Comparison of ENCODE assay signal across 8 cellular contexts in genomic region chr3:36876181-36876936, GRCh38.
DNase-seq lines count a peak whose midpoint lies in the region; ATAC-seq and TF ChIP-seq lines count a peak whose summit lies in the region.

No MANE protein-coding gene starts in this region.

- H3K9ac ChIP-seq in SK-N-SH: no peak overlapping the region

- peak overlapping the region; percentile 43 for H3K27ac ChIP-seq in DOHH2 (ENCODE audit: low read depth, low read length)
- H3K27ac ChIP-seq in SK-N-SH (ENCODE audit: low read depth in 2 of 2, low read length in 1 of 2): no peak overlapping the region
- H3K27ac ChIP-seq in brain microvascular endothelial cell: no peak overlapping the region

- H3K9me2 ChIP-seq in DOHH2 (replicated peaks; ENCODE audit: control insufficient read depth, low read length) (no peaks in the 10 kb centered on the region), SK-N-SH (no peaks in the 10 kb centered on the region)

- no peaks in the 10 kb centered on the region for H3K9me3 Mint-ChIP-seq in activated CD8-positive, alpha-beta T cell treated with anti-CD3 and anti-CD28 coated beads, Interleukin-2, amount 10 ng/mL, durations not matched to agents 7 days and 5 days (ENCODE audit: insufficient read depth)
- H3K9me3 Mint-ChIP-seq in stimulated activated memory B cell treated with anti-CD40 and anti-IgM and Interleukin-4, amounts not matched to agents 10 μg/mL and 1 μg/mL and 100 μg/mL, for 72 hours: peaks cover 2% of the 10 kb centered on the region

- no peaks in the 10 kb centered on the region for H3K27me3 Mint-ChIP-seq in activated CD8-positive, alpha-beta T cell treated with anti-CD3 and anti-CD28 coated beads, Interleukin-2, amount 10 ng/mL, durations not matched to agents 7 days and 5 days (ENCODE audit: low read depth)
- no peaks in the 10 kb centered on the region for H3K27me3 Mint-ChIP-seq in stimulated activated memory B cell treated with anti-CD40 and anti-IgM and Interleukin-4, amounts not matched to agents 10 μg/mL and 1 μg/mL and 100 μg/mL, for 72 hours

- POLR2A ChIA-PET in activated CD8-positive, alpha-beta T cell treated with anti-CD3 and anti-CD28 coated beads, Interleukin-2, amount 10 ng/mL, durations not matched to agents 7 days and 5 days (lab: Charles Lee): interaction anchor here (1.2 to 2.9 kb wide), 7 partner anchors 31 to 118 kb away, joined by 3 to 16 read pairs (median 7); partner anchors contain the start of genes EPM2AIP1, MLH1 and TRANK1
- POLR2A ChIA-PET in SK-N-SH (lab: Yijun Ruan, JAX): no interaction called here

- H3K36me3 ChIP-seq in DOHH2 (ENCODE audit: control insufficient read depth, low read length) (peaks cover 3% of the 10 kb centered on the region), SK-N-SH (replicated peaks in 1 of 2; ENCODE audit: control insufficient read depth in 1 of 2, insufficient read depth in 2 of 2, low read length in 1 of 2) (no peaks in the 10 kb centered on the region), brain microvascular endothelial cell (replicated peaks) (no peaks in the 10 kb centered on the region)

- no peak overlapping the region for H2AFZ ChIP-seq in SK-N-SH (ENCODE audit: low read depth)

- H3K4me3 ChIP-seq in DOHH2 (ENCODE audit: low read length): peak overlapping the region; percentile 53
- no peak overlapping the region for H3K4me3 ChIP-seq in SK-N-SH (ENCODE audit: low read depth in 2 of 2, low read length in 1 of 2)
- no peak overlapping the region for H3K4me3 ChIP-seq in brain microvascular endothelial cell (ENCODE audit: low read depth, low read length)

- DNase-seq in activated CD8-positive, alpha-beta T cell treated with anti-CD3 and anti-CD28 coated beads, Interleukin-2, amount 10 ng/mL, durations not matched to agents 7 days and 5 days: peak; percentile 56
- DNase-seq in SK-N-SH (no peak), NCI-H748 treated with DMSO at 0.1 percent for 48 hours (lab: John Stamatoyannopoulos, UW) (no peak), brain microvascular endothelial cell (no peak)

- peak overlapping the region; percentile 96 for H3K27ac Mint-ChIP-seq in activated CD8-positive, alpha-beta T cell treated with anti-CD3 and anti-CD28 coated beads, Interleukin-2, amount 10 ng/mL, durations not matched to agents 7 days and 5 days
- peak overlapping the region; percentile 98 for H3K27ac Mint-ChIP-seq in stimulated activated memory B cell treated with anti-CD40 and anti-IgM and Interleukin-4, amounts not matched to agents 10 μg/mL and 1 μg/mL and 100 μg/mL, for 72 hours

- H3K4me1 Mint-ChIP-seq in activated CD8-positive, alpha-beta T cell treated with anti-CD3 and anti-CD28 coated beads, Interleukin-2, amount 10 ng/mL, durations not matched to agents 7 days and 5 days (ENCODE audit: low read depth): peaks cover 36% of the 10 kb centered on the region
- peaks cover 53% of the 10 kb centered on the region for H3K4me1 Mint-ChIP-seq in stimulated activated memory B cell treated with anti-CD40 and anti-IgM and Interleukin-4, amounts not matched to agents 10 μg/mL and 1 μg/mL and 100 μg/mL, for 72 hours

- H3K9me3 ChIP-seq in DOHH2 (ENCODE audit: control insufficient read depth, insufficient read depth, low read length): no peaks in the 10 kb centered on the region
- H3K9me3 ChIP-seq in SK-N-SH: no peaks in the 10 kb centered on the region

- TF ChIP-seq EP300 in SK-N-SH (IDR thresholded peaks at IDR 0.05; ENCODE audit: borderline replicate concordance in 1 of 2, low read depth in 1 of 2, low read length in 1 of 2): no peak

- H3K79me2 ChIP-seq in DOHH2 (ENCODE audit: control insufficient read depth, low read length) (peaks cover 5% of the 10 kb centered on the region; the same call in 1 of the 2 replicates), SK-N-SH (ENCODE audit: insufficient read depth) (no peaks in the 10 kb centered on the region)

- H4K20me1 ChIP-seq in DOHH2 (ENCODE audit: control insufficient read depth, insufficient read depth, low read depth, low read length): no peaks in the 10 kb centered on the region
- no peaks in the 10 kb centered on the region for H4K20me1 ChIP-seq in SK-N-SH (ENCODE audit: insufficient read depth)

- no peak for TF ChIP-seq RAD21 in SK-N-SH (IDR thresholded peaks at IDR 0.05; ENCODE audit: low read length)

- H3K4me2 ChIP-seq in DOHH2 (ENCODE audit: low read length) (peak overlapping the region; percentile 62), SK-N-SH (no peak overlapping the region)

- ATAC-seq in GM19395 (IDR thresholded peaks at IDR 0.05; ENCODE audit: unreplicated experiment): peak; percentile 99
- peak; percentile 98 for ATAC-seq in HG03280 (IDR thresholded peaks at IDR 0.05; ENCODE audit: unreplicated experiment)
- ATAC-seq in activated CD8-positive, alpha-beta T cell treated with anti-CD3 and anti-CD28 coated beads, Interleukin-2, amount 10 ng/mL, durations not matched to agents 7 days and 5 days: peak; percentile 96
- ATAC-seq in stimulated activated memory B cell treated with anti-CD40 and anti-IgM and Interleukin-4, amounts not matched to agents 10 μg/mL and 1 μg/mL and 100 μg/mL, for 72 hours: peak; percentile 98

- 64% methylated on average over 7 of the region's 7 CpGs for WGBS in SK-N-SH (ENCODE audit: low lambda C conversion rate)

- H3K4me1 ChIP-seq in DOHH2 (ENCODE audit: control insufficient read depth, low read length) (peaks cover 35% of the 10 kb centered on the region), SK-N-SH (ENCODE audit: control insufficient read depth in 1 of 2, insufficient read depth in 2 of 2, low read depth in 1 of 2, low read length in 1 of 2) (no peaks in the 10 kb centered on the region)

- no peak for TF ChIP-seq CTCF in DOHH2 (IDR thresholded peaks at IDR 0.05; ENCODE audit: low read depth, low read length, poor library complexity, severe bottlenecking)
- TF ChIP-seq CTCF in SK-N-SH (IDR thresholded peaks at IDR 0.05): no peak
- no peak for TF ChIP-seq CTCF in brain microvascular endothelial cell (IDR thresholded peaks at IDR 0.05; ENCODE audit: low read depth, low read length, missing control alignments)

- H3F3A ChIP-seq in DOHH2 (ENCODE audit: control insufficient read depth, insufficient read depth) (peaks cover 12% of the 10 kb centered on the region), SK-N-SH (replicated peaks; ENCODE audit: insufficient read depth) (no peaks in the 10 kb centered on the region)

- peaks cover 26% of the 10 kb centered on the region for H3K36me3 Mint-ChIP-seq in activated CD8-positive, alpha-beta T cell treated with anti-CD3 and anti-CD28 coated beads, Interleukin-2, amount 10 ng/mL, durations not matched to agents 7 days and 5 days (ENCODE audit: low read depth)
- H3K36me3 Mint-ChIP-seq in stimulated activated memory B cell treated with anti-CD40 and anti-IgM and Interleukin-4, amounts not matched to agents 10 μg/mL and 1 μg/mL and 100 μg/mL, for 72 hours: peaks cover 31% of the 10 kb centered on the region

- in situ Hi-C loops in brain microvascular endothelial cell (cut with HindIII; ENCODE audit: low pct_ligation_motif_present, low sequenced_read_pairs): no loop called here

- H3K27me3 ChIP-seq in DOHH2 (ENCODE audit: control insufficient read depth, low read length): no peaks in the 10 kb centered on the region
- no peaks in the 10 kb centered on the region for H3K27me3 ChIP-seq in SK-N-SH (ENCODE audit: insufficient read depth)
- H3K27me3 ChIP-seq in brain microvascular endothelial cell (replicated peaks): no peaks in the 10 kb centered on the region

- peak overlapping the region; percentile 68 for H3K4me3 Mint-ChIP-seq in activated CD8-positive, alpha-beta T cell treated with anti-CD3 and anti-CD28 coated beads, Interleukin-2, amount 10 ng/mL, durations not matched to agents 7 days and 5 days
- peak overlapping the region; percentile 70 for H3K4me3 Mint-ChIP-seq in stimulated activated memory B cell treated with anti-CD40 and anti-IgM and Interleukin-4, amounts not matched to agents 10 μg/mL and 1 μg/mL and 100 μg/mL, for 72 hours

- CTCF ChIA-PET in activated CD8-positive, alpha-beta T cell treated with anti-CD3 and anti-CD28 coated beads, Interleukin-2, amount 10 ng/mL, durations not matched to agents 7 days and 5 days (lab: Charles Lee): interaction anchor here (0.8 to 4.1 kb wide), 14 partner anchors 9 to 147 kb away, joined by 3 to 42 read pairs (median 4); partner anchors contain the start of genes EPM2AIP1 and MLH1
- CTCF ChIA-PET in SK-N-SH (lab: Yijun Ruan, JAX): interaction anchor here (1.3 to 4.1 kb wide), 3 partner anchors 8 to 147 kb away, joined by 3 to 13 read pairs (median 7); no protein-coding TSS in a partner anchor

TF ChIP-seq in SK-N-SH, 30 proteins besides CTCF, POLR2A, EP300 and RAD21:
- TF ChIP-seq MAX (IDR thresholded peaks at IDR 0.05; ENCODE audit: low read depth) (no peak), FOXJ3 (CRISPR knock-in tag; IDR thresholded peaks at IDR 0.05) (no peak), EZH2phosphoT487 (IDR thresholded peaks at IDR 0.05; ENCODE audit: borderline replicate concordance, low read depth) (no peak), YY1 (IDR thresholded peaks at IDR 0.05; ENCODE audit: low read depth) (no peak), USF2 (IDR thresholded peaks at IDR 0.05; ENCODE audit: borderline replicate concordance, low read depth, low read length) (no peak), MXI1 (IDR thresholded peaks at IDR 0.05; ENCODE audit: low read depth, low read length) (no peak)
TF ChIP-seq in SK-N-SH: peak in this region for 0.
